In the genomic region with DNA sequence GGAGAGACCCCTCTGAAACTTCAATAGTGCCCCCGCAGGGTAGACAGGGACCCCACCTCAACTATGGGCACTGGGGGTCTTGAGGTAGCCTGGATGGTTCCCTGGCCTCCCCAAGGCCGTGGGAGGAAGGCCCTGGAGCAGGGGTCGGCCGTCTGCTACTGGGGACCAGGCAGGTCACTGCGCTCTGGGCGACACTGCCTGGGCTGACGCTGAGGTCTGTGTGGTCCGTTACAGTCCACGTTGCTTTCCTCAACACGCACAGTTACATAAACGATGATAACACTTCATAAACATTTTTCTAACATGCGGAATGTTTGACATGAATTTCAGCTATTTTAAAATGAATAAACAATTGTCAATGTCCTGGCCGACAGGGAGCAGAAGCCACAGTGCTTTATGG, we compare ENCODE assay signal across 25 cellular contexts. TPM values are rescaled to one million over a fixed set of nuclear protein-coding genes. Genes with fewer than 3 reads are reported as not detected.
DNase-seq lines count a peak whose midpoint lies in the region; ATAC-seq and TF ChIP-seq lines count a peak whose summit lies in the region.
"Had no signal": no experiment of that assay in that cellular context is flagged by ENCODE, and none has a peak within 500 bp of the region (broad histone marks: within the 10 kb centered on the region; RNA-seq: fewer than 3 reads in every experiment).

No MANE protein-coding gene starts in this region.

- POLR2A ChIA-PET in IMR-90 (lab: Charles Lee; ENCODE audit: unreplicated experiment) = no interaction called here

- CTCF ChIA-PET in IMR-90 (lab: Yijun Ruan, JAX) = no interaction called here

- no peak overlapping the region for H3K9ac ChIP-seq in IMR-90 (ENCODE audit: low read depth, low read length)

- H3K27ac Mint-ChIP-seq in nephron progenitor cell = peak overlapping the region; percentile 31

- no peak overlapping the region for H2AK5ac ChIP-seq in IMR-90 (ENCODE audit: low read depth, low read length)

- ATAC-seq in IMR-90 (ENCODE audit: low read depth) (peak; percentile 81), gastroesophageal sphincter (no peak)
- no peak for ATAC-seq in stimulated activated naive CD8-positive, alpha-beta T cell treated with anti-CD3 and anti-CD28 coated beads, Interleukin-15, Interleukin-2, amounts not matched to agents 100 U/mL and 50 U/mL, for 24 hours
- ATAC-seq in activated T-cell treated with anti-CD3 and anti-CD28 coated beads, Interleukin-2, amount 50 U/mL, for 4 hours = no peak
- ATAC-seq: GM12878, PC-3 had no signal

- H3K4me1 Mint-ChIP-seq in nephron progenitor cell = peaks cover 42% of the 10 kb centered on the region
- no peaks in the 10 kb centered on the region for H3K4me1 Mint-ChIP-seq in activated T-cell treated with anti-CD3 and anti-CD28 coated beads, Interleukin-2, amount 50 U/mL, for 4 hours (ENCODE audit: low read depth)
- H3K4me1 Mint-ChIP-seq: CD4-positive, alpha-beta memory T cell had no signal

- H2AK9ac ChIP-seq in IMR-90 (replicated peaks; ENCODE audit: low read depth, low read length, poor library complexity) = no peak overlapping the region

- peaks cover 36% of the 10 kb centered on the region for H3K27me3 Mint-ChIP-seq in nephron progenitor cell (ENCODE audit: low read depth, poor library complexity)
- H3K27me3 Mint-ChIP-seq in activated T-cell treated with anti-CD3 and anti-CD28 coated beads, Interleukin-2, amount 50 U/mL, for 4 hours (ENCODE audit: low read depth) = peaks cover 33% of the 10 kb centered on the region

- H3K9me3 Mint-ChIP-seq in nephron progenitor cell = peaks cover 4% of the 10 kb centered on the region
- no peaks in the 10 kb centered on the region for H3K9me3 Mint-ChIP-seq in activated T-cell treated with anti-CD3 and anti-CD28 coated beads, Interleukin-2, amount 50 U/mL, for 4 hours

- no peaks in the 10 kb centered on the region for H4K20me1 ChIP-seq in IMR-90 (ENCODE audit: insufficient read depth, low read length)

- no peak overlapping the region for H2BK5ac ChIP-seq in IMR-90 (ENCODE audit: low read depth, low read length, poor library complexity, severe bottlenecking)

- H3K4me3 ChIP-seq in IMR-90 (ENCODE audit: insufficient read depth, low read depth, low read length) (no peak overlapping the region), gastroesophageal sphincter (no peak overlapping the region), HAP-1 (no peak overlapping the region)
- H3K4me3 ChIP-seq: A549, GM12878, SJSA1 had no signal

- TF ChIP-seq CTCF in IMR-90 (conservative IDR thresholded peaks at IDR 0.05; ENCODE audit: low read depth, low read length) (no peak), gastroesophageal sphincter (IDR thresholded peaks at IDR 0.05) (no peak), nephron progenitor cell (IDR thresholded peaks at IDR 0.05) (no peak)

- no TSS peak for BruUV-seq in IMR-90 (replicated peaks; lab: Mats Ljungman, UMichigan)

- no peak for TF ChIP-seq RAD21 in IMR-90 (IDR thresholded peaks at IDR 0.05; ENCODE audit: low read length)

- H3K27me3 ChIP-seq in IMR-90 (ENCODE audit: control insufficient read depth, insufficient read depth, low read length) (peaks cover 79% of the 10 kb centered on the region), gastroesophageal sphincter (peaks cover 15% of the 10 kb centered on the region), HAP-1 (ENCODE audit: low read depth) (peaks cover 51% of the 10 kb centered on the region)

- H3K4me3 Mint-ChIP-seq in nephron progenitor cell = no peak overlapping the region
- H3K4me3 Mint-ChIP-seq in activated T-cell treated with anti-CD3 and anti-CD28 coated beads, Interleukin-2, amount 50 U/mL, for 4 hours = no peak overlapping the region
- H3K4me3 Mint-ChIP-seq: CD4-positive, alpha-beta memory T cell had no signal

- no peak for TF ChIP-seq EP300 in gastroesophageal sphincter (IDR thresholded peaks at IDR 0.05)

- H3K4ac ChIP-seq in IMR-90 (ENCODE audit: low read depth, low read length) = no peak overlapping the region

- H3K79me1 ChIP-seq in IMR-90 (ENCODE audit: low read depth in 1 of 2, low read length in 2 of 2) = no peaks in the 10 kb centered on the region

- no peak for TF ChIP-seq POLR2A in IMR-90 (IDR thresholded peaks at IDR 0.05; ENCODE audit: low read depth, low read length)
- no peak for TF ChIP-seq POLR2A in gastroesophageal sphincter (IDR thresholded peaks at IDR 0.05)

- no peak overlapping the region for H4K8ac ChIP-seq in IMR-90 (ENCODE audit: low read depth in 2 of 2, low read length in 2 of 2)

- no peak overlapping the region for H3K56ac ChIP-seq in IMR-90 (ENCODE audit: extremely low read depth, insufficient read depth, low read length)

- H3K4me1 ChIP-seq in IMR-90 (ENCODE audit: control insufficient read depth, insufficient read depth, low read length) (peaks cover 8% of the 10 kb centered on the region; the same call in 1 of the 2 replicates), gastroesophageal sphincter (peaks cover 0 to 39% (median 12%) of the 10 kb centered on the region in 3 donors), HAP-1 (no peaks in the 10 kb centered on the region)
- H3K4me1 ChIP-seq: A549, SJSA1 had no signal

- intact Hi-C loops in IMR-90 (cut with micrococcal nuclease) = no loop called here

- H4K5ac ChIP-seq in IMR-90 (ENCODE audit: low read depth, low read length) = no peak overlapping the region

- H3K27ac ChIP-seq in IMR-90 (ENCODE audit: insufficient read depth, low read length) (no peak overlapping the region), gastroesophageal sphincter (peak overlapping the region in 3 of 4 donors; percentile 56 to 72 (median 68))
- H3K27ac ChIP-seq: A549, HL-60, SJSA1 had no signal

- H3K18ac ChIP-seq in IMR-90 (ENCODE audit: low read depth, low read length) = no peak overlapping the region

- no peak overlapping the region for H3K14ac ChIP-seq in IMR-90 (replicated peaks; ENCODE audit: low read depth, low read length)

- no peak overlapping the region for H2BK15ac ChIP-seq in IMR-90 (ENCODE audit: low read depth, low read length)

- H4K91ac ChIP-seq in IMR-90 (ENCODE audit: insufficient read depth, low read depth, low read length) = no peak overlapping the region

- no peak overlapping the region for H3K23ac ChIP-seq in IMR-90 (ENCODE audit: low read depth, low read length)

- peaks cover 7% of the 10 kb centered on the region for H3K9me3 ChIP-seq in IMR-90 (ENCODE audit: control insufficient read depth, insufficient read depth, low read length)
- H3K9me3 ChIP-seq in gastroesophageal sphincter = no peaks in the 10 kb centered on the region
- no peaks in the 10 kb centered on the region for H3K9me3 ChIP-seq in HAP-1
- H3K9me3 ChIP-seq: SJSA1 had no signal

- no peaks in the 10 kb centered on the region for H3K36me3 Mint-ChIP-seq in nephron progenitor cell (ENCODE audit: low read depth)
- H3K36me3 Mint-ChIP-seq in activated T-cell treated with anti-CD3 and anti-CD28 coated beads, Interleukin-2, amount 50 U/mL, for 4 hours (ENCODE audit: insufficient read depth) = no peaks in the 10 kb centered on the region
- H3K36me3 Mint-ChIP-seq: CD4-positive, alpha-beta memory T cell had no signal

- H3K36me3 ChIP-seq in IMR-90 (ENCODE audit: control insufficient read depth, insufficient read depth, low read length) = no peaks in the 10 kb centered on the region
- H3K36me3 ChIP-seq in gastroesophageal sphincter = no peaks in the 10 kb centered on the region
- H3K36me3 ChIP-seq in HAP-1 (replicated peaks) = no peaks in the 10 kb centered on the region
- H3K36me3 ChIP-seq: SJSA1 had no signal

- no peak overlapping the region; the same call in 1 of the 2 replicates for H3K4me2 ChIP-seq in IMR-90 (ENCODE audit: low read depth, low read length)
- H3K4me2 ChIP-seq: A549 had no signal

- dilution Hi-C loops in IMR-90 (cut with HindIII; ENCODE audit: low sequenced_read_pairs, unreplicated experiment) = no loop called here

- H2BK120ac ChIP-seq in IMR-90 (ENCODE audit: low read depth, low read length) = no peak overlapping the region

- in situ Hi-C loops in IMR-90 (cut with MboI; ENCODE audit: low sequenced_read_pairs) (no loop called here), HAP-1 (cut with MboI; ENCODE audit: low sequenced_read_pairs) (no loop called here)

- DNase-seq in IMR-90 = peak; percentile 45
- DNase-seq in nephron progenitor cell = no peak
- DNase-seq in HAP-1 (ENCODE audit: low spot score in 2 of 2) = no peak
- no peak for DNase-seq in NAMALWA (ENCODE audit: low spot score)
- DNase-seq in stimulated activated naive CD8-positive, alpha-beta T cell treated with anti-CD3 and anti-CD28 coated beads, Interleukin-15, Interleukin-2, amounts not matched to agents 100 U/mL and 50 U/mL, for 24 hours = no peak
- no peak for DNase-seq in activated T-cell treated with anti-CD3 and anti-CD28 coated beads, Interleukin-2, amount 50 U/mL, for 4 hours
- DNase-seq: CD4-positive, alpha-beta memory T cell; EL; GDM1; GOT3; HCEC 1CT; Karpas-422; NCI-H1436 treated with DMSO at 0.1 percent for 48 hours; NCI-H1930; NCI-H82; NK-92 treated with Interleukin-12 subunit alpha and Interleukin-12 subunit beta, amount 100 ng/mL, for 24 hours; PC-3; Right ventricle myocardium superior had no signal

- H3K9me1 ChIP-seq in IMR-90 (ENCODE audit: insufficient read depth, low read length) = no peaks in the 10 kb centered on the region; the same call in 1 of the 2 replicates

- H2BK20ac ChIP-seq in IMR-90 (ENCODE audit: low read depth, low read length) = no peak overlapping the region

- WGBS in IMR-90 (ENCODE audit: extremely low coverage in 2 of 2, insufficient read length in 1 of 2), 2 experiments = no CpG with 5 or more reads among the region's 13 CpGs
- 19 to 28% methylated on average over 3 to 7 of the region's 13 CpGs for WGBS in gastroesophageal sphincter (ENCODE audit: low coverage in 1 of 2), 2 donors

- H2AFZ ChIP-seq in IMR-90 (replicated peaks; ENCODE audit: low read length, poor library complexity) = peak overlapping the region; percentile 47

RNA-seq across cellular contexts. Expression of gene RBBP8NL, which starts 10.1 kb away (rescaled TPM):
- total RNA-seq in IMR-90 (2012; rRNA removed) = not detected in 2 replicates
- polyA plus RNA-seq in IMR-90 (2012; rRNA removed) = not detected in 2 replicates
- not detected in 2 replicates for polyA plus RNA-seq in IMR-90 (2012; cell fraction: cytosol; rRNA removed)
- not detected in 2 replicates for polyA plus RNA-seq in IMR-90 (2012; cell fraction: nucleus; rRNA removed; ENCODE audit: low replicate concordance)
- under 1 TPM in 1 of 4 donors, not detected in 3; 0.20 TPM for total RNA-seq in gastroesophageal sphincter
- not detected for total RNA-seq in activated T-cell treated with anti-CD3 and anti-CD28 coated beads, Interleukin-2, amount 50 U/mL, for 4 hours
- total RNA-seq: CD4-positive, alpha-beta memory T cell; GM12878; M059J; Right ventricle myocardium superior; RPMI7951; SJSA1 had no signal
- polyA plus RNA-seq: A549; CD4-positive, alpha-beta memory T cell; GM12878 had no signal

RNA-seq across cellular contexts. Expression of gene CABLES2, which starts 30.3 kb away (rescaled TPM):
- 1.1 and 1.4 TPM in 2 replicates for total RNA-seq in IMR-90 (2012; rRNA removed)
- polyA plus RNA-seq in IMR-90 (2012; rRNA removed) = 5.1 TPM in 2 replicates
- polyA plus RNA-seq in IMR-90 (2012; cell fraction: cytosol; rRNA removed) = 3.6 and 4.4 TPM in 2 replicates
- 6.7 and 6.8 TPM in 2 replicates for polyA plus RNA-seq in IMR-90 (2012; cell fraction: nucleus; rRNA removed; ENCODE audit: low replicate concordance)
- 1 to 10 TPM; 2.7 to 9.8 (median 3.8) TPM for total RNA-seq in gastroesophageal sphincter
- 1 to 10 TPM; 6.1 to 7.9 (median 6.9) TPM for total RNA-seq in activated T-cell treated with anti-CD3 and anti-CD28 coated beads, Interleukin-2, amount 50 U/mL, for 4 hours

RNA-seq across cellular contexts. Expression of gene GATA5, which starts 38.4 kb away (rescaled TPM):
- total RNA-seq in IMR-90 (2012; rRNA removed) = not detected in 2 replicates
- not detected in 2 replicates for polyA plus RNA-seq in IMR-90 (2012; rRNA removed)
- polyA plus RNA-seq in IMR-90 (2012; cell fraction: cytosol; rRNA removed) = not detected in 2 replicates
- not detected in 2 replicates for polyA plus RNA-seq in IMR-90 (2012; cell fraction: nucleus; rRNA removed; ENCODE audit: low replicate concordance)
- total RNA-seq in gastroesophageal sphincter = 1 to 10 TPM in 2 of 4 donors, under 1 TPM in 2; 0.31 to 2.2 (median 1.1) TPM
- total RNA-seq in activated T-cell treated with anti-CD3 and anti-CD28 coated beads, Interleukin-2, amount 50 U/mL, for 4 hours = not detected
- total RNA-seq: CD4-positive, alpha-beta memory T cell; GM12878; M059J; RPMI7951; SJSA1 had no signal
- polyA plus RNA-seq: CD4-positive, alpha-beta memory T cell; GM12878 had no signal

RNA-seq across cellular contexts. Expression of gene RPS21, which starts 50.5 kb away (rescaled TPM):
- total RNA-seq in IMR-90 (2012; rRNA removed) (2,710 and 3,846 TPM in 2 replicates), gastroesophageal sphincter (1,000 to 10,000 TPM in 3 of 4 donors, 100 to 1,000 TPM in 1; 383 to 2,881 (median 2,372) TPM)
- polyA plus RNA-seq in IMR-90 (2012; rRNA removed) = 4,298 and 4,766 TPM in 2 replicates
- 31,826 and 47,741 TPM in 2 replicates for polyA plus RNA-seq in IMR-90 (2012; cell fraction: cytosol; rRNA removed)
- 3,277 and 3,813 TPM in 2 replicates for polyA plus RNA-seq in IMR-90 (2012; cell fraction: nucleus; rRNA removed; ENCODE audit: low replicate concordance)
- total RNA-seq in activated T-cell treated with anti-CD3 and anti-CD28 coated beads, Interleukin-2, amount 50 U/mL, for 4 hours = 1,000 to 10,000 TPM; 2,653 to 2,730 (median 2,725) TPM
